ENCODE assay signal across 8 cellular contexts in the genomic region with DNA sequence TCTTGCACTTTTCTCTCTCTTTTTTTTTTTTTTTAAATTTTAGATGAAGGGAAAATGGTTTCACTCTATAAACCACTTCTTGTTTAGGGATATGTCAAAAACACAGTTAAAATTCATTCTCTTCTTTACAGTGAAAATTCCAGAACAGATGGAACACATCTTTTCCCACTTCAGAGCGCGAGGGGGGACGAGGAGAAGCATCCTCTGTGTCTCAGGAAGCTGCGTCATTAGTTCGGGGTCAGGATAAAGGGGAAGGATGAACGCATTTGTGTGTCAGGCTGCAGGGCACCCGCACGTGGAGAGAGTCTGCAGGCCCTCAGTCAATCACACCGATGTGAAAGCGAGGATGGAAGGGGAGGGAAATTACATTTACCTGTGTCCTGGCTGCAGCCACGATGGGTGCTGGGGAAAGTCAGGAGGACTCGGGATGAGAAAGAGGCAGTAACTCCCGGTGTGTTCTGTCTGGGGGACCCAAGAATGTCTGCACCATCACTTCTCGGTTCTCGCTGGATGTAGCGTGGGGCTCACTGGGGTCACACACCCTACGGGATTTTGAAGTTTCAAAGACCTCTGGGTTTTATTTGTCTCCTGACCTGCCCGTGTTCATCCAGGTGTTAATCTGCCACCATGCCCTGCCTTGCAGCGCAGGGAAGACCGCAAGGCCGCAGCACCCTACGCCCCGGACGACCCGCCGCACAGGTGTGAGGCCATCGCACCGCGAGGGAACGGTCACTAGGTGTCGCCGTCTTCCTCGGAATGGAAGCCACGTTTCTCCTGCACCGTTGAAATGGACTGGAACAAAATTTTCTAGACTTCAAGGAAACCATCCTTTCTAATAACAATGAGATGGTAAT.
A peak's percentile ranks its signal among the peaks of the same experiment; 100 is the strongest.
DNase-seq lines count a peak whose midpoint lies in the region; ATAC-seq and TF ChIP-seq lines count a peak whose summit lies in the region.

No MANE protein-coding gene starts in this region.

- peak; percentile 66 for ATAC-seq in GM18868 (IDR thresholded peaks at IDR 0.05; ENCODE audit: unreplicated experiment)
- no peak for ATAC-seq in GM18519 (IDR thresholded peaks at IDR 0.05; ENCODE audit: low FRiP score, unreplicated experiment)

- H3K4me3 ChIP-seq in HL-60 (replicated peaks; ENCODE audit: insufficient read depth, low read length), result no peak overlapping the region

- DNase-seq in AG08396 (ENCODE audit: low spot score) (peak; percentile 66), HL-60 (ENCODE audit: low read depth in 1 of 2, low spot score in 1 of 2) (peak in 1 of 2 experiments; percentile 13), T-helper 9 cell (peak; percentile 71), astrocyte of the hippocampus (ENCODE audit: low read depth, low spot score) (peak; percentile 90), iPS-NIHi11 (ENCODE audit: low spot score) (peak; percentile 86)
- DNase-seq in stimulated activated CD4-positive, alpha-beta T cell treated with anti-CD3 and anti-CD28 coated beads, Interleukin-15, amount 100 ng/mL, for 1 hour (ENCODE audit: low read depth in 1 of 2, low spot score in 1 of 2), result peak; percentile 45 to 67

- H3K27me3 ChIP-seq in HL-60 (ENCODE audit: insufficient read depth, poor library complexity, severe bottlenecking), result no peaks in the 10 kb centered on the region

- H3K27ac ChIP-seq in HL-60 (replicated peaks), result no peak overlapping the region

- TF ChIP-seq CTCF in HL-60 (IDR thresholded peaks at IDR 0.05; ENCODE audit: insufficient read depth, low read length), result peak; percentile 21
